Comparison of ENCODE assay signal across 11 cellular contexts in the genomic region with DNA sequence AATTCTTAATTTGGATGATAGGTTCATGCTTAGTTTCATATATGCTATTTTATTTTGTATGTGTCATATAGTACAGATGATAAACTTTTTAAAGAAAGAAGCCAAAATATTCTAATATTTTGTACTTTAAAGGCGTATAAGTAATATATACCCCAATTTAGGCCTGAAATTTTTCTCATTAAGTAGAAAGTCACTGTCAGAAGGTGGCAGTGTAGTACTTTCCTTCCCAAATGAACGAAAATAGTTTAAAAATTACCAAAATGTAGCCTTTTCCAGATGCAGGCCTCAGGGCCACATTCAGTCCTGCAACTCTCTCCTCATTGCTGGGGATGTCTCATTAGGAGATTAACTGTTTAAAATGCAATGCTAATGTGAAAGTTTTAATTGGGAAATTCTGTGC.
A peak's percentile ranks its signal among the peaks of the same experiment; 100 is the strongest.
DNase-seq lines count a peak whose midpoint lies in the region; ATAC-seq and TF ChIP-seq lines count a peak whose summit lies in the region.
"Had no signal": no experiment of that assay in that cellular context is flagged by ENCODE, and none has a peak within 500 bp of the region (broad histone marks: within the 10 kb centered on the region; RNA-seq: fewer than 3 reads in every experiment).

No MANE protein-coding gene starts in this region.

- no peak overlapping the region for H3K56ac ChIP-seq in mesendoderm (ENCODE audit: low read length)

- H3K4me2 ChIP-seq in Loucy (ENCODE audit: low read depth, low read length, poor library complexity, severe bottlenecking), result no peak overlapping the region
- no peak overlapping the region for H3K4me2 ChIP-seq in mesendoderm (ENCODE audit: low read length)

- H3K18ac ChIP-seq in mesendoderm (ENCODE audit: low read length), result no peak overlapping the region

- H3K4me1 ChIP-seq in Loucy (ENCODE audit: insufficient read depth, low read length, poor library complexity, severe bottlenecking) (no peaks in the 10 kb centered on the region), mesendoderm (ENCODE audit: control insufficient read depth, low read depth, low read length) (no peaks in the 10 kb centered on the region), thyroid gland (no peaks in the 10 kb centered on the region)

- H4K8ac ChIP-seq in mesendoderm (ENCODE audit: low read depth, low read length), result no peak overlapping the region

- H2BK15ac ChIP-seq in mesendoderm (replicated peaks; ENCODE audit: low read depth), result no peak overlapping the region

- no peak overlapping the region for H2AFZ ChIP-seq in Loucy (ENCODE audit: low read length)

- H3K79me1 ChIP-seq in mesendoderm (ENCODE audit: low read length), result no peaks in the 10 kb centered on the region

- intact Hi-C loops in thyroid gland (cut with DNase I), result no loop called here

- no peaks in the 10 kb centered on the region for H3F3A ChIP-seq in Loucy (ENCODE audit: low read depth)

- no CpG with 5 or more reads among the region's 2 CpGs for WGBS in mesendoderm (ENCODE audit: extremely low coverage, insufficient coverage, low lambda C conversion rate)
- WGBS in thyroid gland, 2 donors, result 38 to 53% methylated on average over 2 of the region's 2 CpGs

- H4K5ac ChIP-seq in mesendoderm (ENCODE audit: low read length), result no peak overlapping the region

- H4K20me1 ChIP-seq in Loucy (ENCODE audit: insufficient read depth, low read length, poor library complexity, severe bottlenecking), result no peaks in the 10 kb centered on the region

- no peak overlapping the region for H3K23ac ChIP-seq in mesendoderm (ENCODE audit: low read length)

- H3K4ac ChIP-seq in mesendoderm (ENCODE audit: low read depth, low read length), result no peak overlapping the region

- TF ChIP-seq CTCF in Loucy (conservative IDR thresholded peaks at IDR 0.05; ENCODE audit: low read length) (peak; percentile 46), cardiac fibroblast (IDR thresholded peaks at IDR 0.05; ENCODE audit: low read depth, low read length) (peak; percentile 60), thyroid gland (IDR thresholded peaks at IDR 0.05) (no peak)

- H3K9ac ChIP-seq in Loucy (ENCODE audit: low read depth, low read length, poor library complexity, severe bottlenecking) (no peak overlapping the region), mesendoderm (ENCODE audit: low read length) (no peak overlapping the region)

- H3K27ac ChIP-seq in mesendoderm (ENCODE audit: low read depth, low read length), result no peak overlapping the region
- no peak overlapping the region for H3K27ac ChIP-seq in thyroid gland

- H2AK5ac ChIP-seq in mesendoderm (ENCODE audit: low read length), result no peak overlapping the region

- H3K27me3 ChIP-seq in Loucy (ENCODE audit: insufficient read depth, low read length, poor library complexity, severe bottlenecking), result no peaks in the 10 kb centered on the region
- no peaks in the 10 kb centered on the region for H3K27me3 ChIP-seq in mesendoderm (ENCODE audit: insufficient read depth, low read length, poor library complexity)
- H3K27me3 ChIP-seq in thyroid gland, result no peaks in the 10 kb centered on the region

- no peak for TF ChIP-seq POLR2A in thyroid gland (IDR thresholded peaks at IDR 0.05)

- H3K36me3 ChIP-seq in Loucy (ENCODE audit: insufficient read depth, low read length), result no peaks in the 10 kb centered on the region
- no peaks in the 10 kb centered on the region for H3K36me3 ChIP-seq in mesendoderm (ENCODE audit: control insufficient read depth, insufficient read depth, low read length)
- H3K36me3 ChIP-seq in thyroid gland, result no peaks in the 10 kb centered on the region

- H3K9me3 ChIP-seq in Loucy (ENCODE audit: insufficient read depth, low read depth, low read length) (no peaks in the 10 kb centered on the region), thyroid gland (no peaks in the 10 kb centered on the region)

- H3K79me2 ChIP-seq in Loucy (ENCODE audit: insufficient read depth, low read length), result no peaks in the 10 kb centered on the region
- no peaks in the 10 kb centered on the region for H3K79me2 ChIP-seq in mesendoderm (ENCODE audit: control insufficient read depth, insufficient read depth, low read length)

- no peak overlapping the region for H2BK120ac ChIP-seq in mesendoderm (ENCODE audit: low read depth, low read length)

- no peak overlapping the region for H2BK5ac ChIP-seq in mesendoderm (ENCODE audit: low read length)

- H3K9me2 ChIP-seq in Loucy (replicated peaks; ENCODE audit: low read depth, low read length), result no peaks in the 10 kb centered on the region

- ATAC-seq in HG02571 (IDR thresholded peaks at IDR 0.05; ENCODE audit: unreplicated experiment) (no peak), GM21786 (IDR thresholded peaks at IDR 0.05; ENCODE audit: unreplicated experiment) (no peak)
- ATAC-seq: activated naive CD8-positive, alpha-beta T cell treated with anti-CD3 and anti-CD28 coated beads, Interleukin-2, amount 50 U/mL, for 24 hours had no signal

- DNase-seq in D341Med (ENCODE audit: low spot score) (peak; percentile 20), cardiac fibroblast (ENCODE audit: low read depth in 2 of 2) (peak; percentile 61 to 76), mesendoderm (peak; percentile 51), thyroid gland (no peak), NCI-H2171 treated with DMSO at 0.1 percent for 48 hours (lab: John Stamatoyannopoulos, UW) (no peak)
- DNase-seq: activated B cell treated with CpG ODN at 0.5 μM for 24 hours; activated naive CD8-positive, alpha-beta T cell treated with anti-CD3 and anti-CD28 coated beads, Interleukin-2, amount 50 U/mL, for 24 hours; kidney had no signal

- H3K4me3 ChIP-seq in Loucy (ENCODE audit: low read length, poor library complexity, severe bottlenecking), result no peak overlapping the region
- H3K4me3 ChIP-seq in cardiac fibroblast (replicated peaks in 1 of 2; ENCODE audit: low read depth in 2 of 2, low read length in 2 of 2), result no peak overlapping the region
- H3K4me3 ChIP-seq in mesendoderm (ENCODE audit: low read length), result no peak overlapping the region
- no peak overlapping the region for H3K4me3 ChIP-seq in thyroid gland (replicated peaks in 1 of 3)

Comparison
In these comparisons a context has a peak if more than half of its experiments do, and no peak if none do; other contexts are left out.
1. DNase-seq: peak in D341Med (single experiment), cardiac fibroblast (2 of 2) and mesendoderm (single experiment); none in thyroid gland (0 of 2) and NCI-H2171 treated with DMSO at 0.1 percent for 48 hours (single experiment).
2. CTCF ChIP-seq: peak in Loucy (single experiment) and cardiac fibroblast (single experiment); none in thyroid gland (0 of 6).